ENCODE assay signal across 35 cellular contexts in the genomic region with DNA sequence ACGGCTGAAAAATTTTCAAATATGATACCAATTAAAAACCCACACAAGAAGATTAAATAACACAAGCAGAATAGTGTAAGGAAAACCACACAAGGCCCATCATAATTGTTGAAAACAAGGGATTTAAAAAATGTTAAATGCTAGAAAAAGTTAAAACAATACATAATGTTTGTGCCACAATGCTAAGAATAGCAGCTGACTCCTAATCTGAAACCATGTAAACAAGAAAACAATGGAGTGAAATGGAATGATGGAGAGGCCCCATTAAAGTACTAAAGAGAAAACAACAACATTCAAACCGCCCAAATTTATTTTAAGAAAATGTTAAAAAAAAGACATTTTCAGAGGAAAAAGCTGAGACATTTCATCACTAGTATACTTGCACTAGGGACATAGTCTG.
"Had no signal": no experiment of that assay in that cellular context is flagged by ENCODE, and none has a peak within 500 bp of the region (broad histone marks: within the 10 kb centered on the region; RNA-seq: fewer than 3 reads in every experiment).

No MANE protein-coding gene starts in this region.

- FAIRE-seq: astrocyte, TTC549 had no signal

- H3K27me3 ChIP-seq: adrenal gland, body of pancreas, brain microvascular endothelial cell, breast epithelium had no signal

- H3K27ac ChIP-seq: adrenal gland, body of pancreas, brain microvascular endothelial cell, breast epithelium, VCaP had no signal

- H3K36me3 ChIP-seq: adrenal gland, brain microvascular endothelial cell, breast epithelium had no signal

- H3K4me1 ChIP-seq: adrenal gland, body of pancreas, breast epithelium had no signal

- ATAC-seq: activated CD4-positive, alpha-beta T cell treated with anti-CD3 and anti-CD28 coated beads for 36 hours; activated CD4-positive, CD25-positive, alpha-beta regulatory T cell treated with anti-CD3 and anti-CD28 coated beads, Interleukin-2, amount 50 U/mL, for 24 hours; activated CD8-positive, alpha-beta memory T cell treated with anti-CD3 and anti-CD28 coated beads, Interleukin-2, amount 10 ng/mL, durations not matched to agents 7 days and 5 days; activated CD8-positive, alpha-beta T cell treated with anti-CD3 and anti-CD28 coated beads, Interleukin-2, amount 10 ng/mL, durations not matched to agents 7 days and 5 days; activated naive CD4-positive, alpha-beta T cell treated with anti-CD3 and anti-CD28 coated beads, Interleukin-2, amount 50 U/mL, for 72 hours; activated T-helper 17 cell treated with anti-CD3 and anti-CD28 coated beads, Interleukin-2, amount 50 U/mL, for 72 hours; body of pancreas had no signal

- DNase-seq: activated CD4-positive, alpha-beta memory T cell treated with anti-CD3 and anti-CD28 coated beads, Interleukin-2, amount 10 ng/mL, durations not matched to agents 7 days and 5 days; activated CD4-positive, alpha-beta T cell treated with anti-CD3 and anti-CD28 coated beads for 1 hour; activated CD4-positive, alpha-beta T cell treated with anti-CD3 and anti-CD28 coated beads for 36 hours; activated CD4-positive, alpha-beta T cell treated with anti-CD3 and anti-CD28 coated beads for 48 hours; activated CD4-positive, alpha-beta T cell treated with anti-CD3 and anti-CD28 coated beads, Interleukin-2, amount 10 ng/mL, durations not matched to agents 7 days and 5 days; activated CD4-positive, alpha-beta T cell treated with anti-CD3 and anti-CD28 coated beads, Interleukin-2, amount 50 U/mL, for 48 hours; activated CD4-positive, CD25-positive, alpha-beta regulatory T cell; activated CD8-positive, alpha-beta memory T cell treated with anti-CD3 and anti-CD28 coated beads for 24 hours; activated CD8-positive, alpha-beta memory T cell treated with anti-CD3 and anti-CD28 coated beads, Interleukin-2, amount 10 ng/mL, durations not matched to agents 7 days and 5 days; activated CD8-positive, alpha-beta memory T cell treated with anti-CD3 and anti-CD28 coated beads, Interleukin-2, amount 50 U/mL, for 48 hours; activated CD8-positive, alpha-beta T cell treated with anti-CD3 and anti-CD28 coated beads, Interleukin-2, amount 10 ng/mL, durations not matched to agents 7 days and 5 days; activated effector memory CD4-positive, alpha-beta T cell treated with anti-CD3 and anti-CD28 coated beads, Interleukin-2, amount 50 U/mL, for 16 hours; activated gamma-delta T cell treated with Interleukin-2 at 50 U/mL for 16 hours; activated naive CD4-positive, alpha-beta T cell; activated naive CD4-positive, alpha-beta T cell treated with anti-CD3 and anti-CD28 coated beads for 36 hours; activated naive CD4-positive, alpha-beta T cell treated with anti-CD3 and anti-CD28 coated beads, Interleukin-2, amount 50 U/mL, for 16 hours; activated naive CD8-positive, alpha-beta T cell treated with anti-CD3 and anti-CD28 coated beads for 36 hours; activated T-cell treated with anti-CD3 and anti-CD28 coated beads, Interleukin-2, amount 50 U/mL, for 24 hours; activated T-cell treated with anti-CD3 and anti-CD28 coated beads, Interleukin-2, amount 50 U/mL, for 48 hours; adrenal gland; amniotic stem cell; aorta; body of pancreas; brain microvascular endothelial cell; central memory CD4-positive, alpha-beta T cell; T-helper 1 cell; T-helper 2 cell; T-helper 9 cell had no signal

- H3K4me3 ChIP-seq: adrenal gland, body of pancreas, breast epithelium had no signal

- H3K9me3 ChIP-seq: adrenal gland, body of pancreas, breast epithelium had no signal
